ENCODE assay signal across 1 cellular context in the genomic region with DNA sequence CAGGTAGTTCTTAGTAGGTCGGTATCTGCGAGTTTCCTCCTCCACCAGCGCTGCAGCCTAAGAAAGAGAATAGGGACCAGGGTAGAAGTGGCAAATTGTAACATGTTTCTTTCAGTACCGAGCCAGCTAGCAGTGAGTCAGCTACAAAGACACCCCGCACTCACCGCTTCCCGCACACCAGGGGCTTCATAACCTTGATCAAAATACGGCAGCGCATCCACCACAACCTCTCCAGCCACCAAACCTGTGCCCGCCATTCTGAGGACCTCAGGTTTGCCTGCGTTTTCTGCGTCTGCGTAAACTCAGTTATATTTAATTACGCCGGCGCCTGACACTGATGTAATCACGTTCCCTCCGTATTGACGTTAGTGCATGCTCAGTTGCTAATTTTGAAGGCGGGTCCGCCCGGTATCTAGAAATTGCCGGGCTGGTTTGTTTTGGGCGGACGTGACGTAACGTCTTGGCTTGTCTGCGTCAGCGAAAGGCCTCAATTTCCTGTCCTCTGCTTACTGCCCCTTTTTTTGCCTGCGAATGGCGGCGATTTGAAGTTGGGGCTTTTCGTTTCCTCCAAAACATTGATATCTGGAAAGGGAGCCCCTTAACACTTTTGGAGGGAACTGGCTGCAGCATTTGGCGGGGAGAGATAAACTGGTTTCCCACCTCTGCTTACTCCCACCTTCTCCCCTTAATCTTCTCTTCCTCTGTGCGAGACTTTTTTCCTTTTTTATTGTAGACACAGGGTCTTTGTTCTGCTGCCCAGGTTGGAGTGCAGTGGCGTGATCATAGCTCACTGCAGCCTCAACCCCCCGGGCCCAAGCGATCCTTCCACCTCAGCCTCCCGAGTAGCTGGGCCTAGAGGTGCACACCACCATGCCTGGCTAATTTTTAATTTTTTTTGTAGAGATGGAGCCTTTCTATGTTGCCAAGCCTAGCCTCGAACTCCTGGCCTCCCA.
A peak's percentile ranks its signal among the peaks of the same experiment; 100 is the strongest.
TF ChIP-seq lines count a peak whose summit lies in the region.

TSS of gene BCAS2 (minus strand) at position 281 of the 953 bp plus-strand sequence. CDS start at position 257, 24 bp downstream.

TF ChIP-seq in K562, 482 proteins besides CTCF, POLR2A, EP300 and RAD21 (continued from another document and continues in another):
- TF ChIP-seq, protein P1, sequence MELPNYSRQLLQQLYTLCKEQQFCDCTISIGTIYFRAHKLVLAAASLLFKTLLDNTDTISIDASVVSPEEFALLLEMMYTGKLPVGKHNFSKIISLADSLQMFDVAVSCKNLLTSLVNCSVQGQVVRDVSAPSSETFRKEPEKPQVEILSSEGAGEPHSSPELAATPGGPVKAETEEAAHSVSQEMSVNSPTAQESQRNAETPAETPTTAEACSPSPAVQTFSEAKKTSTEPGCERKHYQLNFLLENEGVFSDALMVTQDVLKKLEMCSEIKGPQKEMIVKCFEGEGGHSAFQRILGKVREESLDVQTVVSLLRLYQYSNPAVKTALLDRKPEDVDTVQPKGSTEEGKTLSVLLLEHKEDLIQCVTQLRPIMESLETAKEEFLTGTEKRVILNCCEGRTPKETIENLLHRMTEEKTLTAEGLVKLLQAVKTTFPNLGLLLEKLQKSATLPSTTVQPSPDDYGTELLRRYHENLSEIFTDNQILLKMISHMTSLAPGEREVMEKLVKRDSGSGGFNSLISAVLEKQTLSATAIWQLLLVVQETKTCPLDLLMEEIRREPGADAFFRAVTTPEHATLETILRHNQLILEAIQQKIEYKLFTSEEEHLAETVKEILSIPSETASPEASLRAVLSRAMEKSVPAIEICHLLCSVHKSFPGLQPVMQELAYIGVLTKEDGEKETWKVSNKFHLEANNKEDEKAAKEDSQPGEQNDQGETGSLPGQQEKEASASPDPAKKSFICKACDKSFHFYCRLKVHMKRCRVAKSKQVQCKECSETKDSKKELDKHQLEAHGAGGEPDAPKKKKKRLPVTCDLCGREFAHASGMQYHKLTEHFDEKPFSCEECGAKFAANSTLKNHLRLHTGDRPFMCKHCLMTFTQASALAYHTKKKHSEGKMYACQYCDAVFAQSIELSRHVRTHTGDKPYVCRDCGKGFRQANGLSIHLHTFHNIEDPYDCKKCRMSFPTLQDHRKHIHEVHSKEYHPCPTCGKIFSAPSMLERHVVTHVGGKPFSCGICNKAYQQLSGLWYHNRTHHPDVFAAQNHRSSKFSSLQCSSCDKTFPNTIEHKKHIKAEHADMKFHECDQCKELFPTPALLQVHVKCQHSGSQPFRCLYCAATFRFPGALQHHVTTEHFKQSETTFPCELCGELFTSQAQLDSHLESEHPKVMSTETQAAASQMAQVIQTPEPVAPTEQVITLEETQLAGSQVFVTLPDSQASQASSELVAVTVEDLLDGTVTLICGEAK (IDR thresholded peaks at IDR 0.05) = peak; percentile 97
- TF ChIP-seq, protein P1 (CRISPR knock-in tag; IDR thresholded peaks at IDR 0.05) = no peak
- TF ChIP-seq ZNF79 (CRISPR knock-in tag; IDR thresholded peaks at IDR 0.05; ENCODE audit: low read depth) (peak; percentile 64; the same call in 1 of the 2 replicates), HIVEP1 (CRISPR knock-in tag; IDR thresholded peaks at IDR 0.05) (no peak), ZNF695 (CRISPR knock-in tag; IDR thresholded peaks at IDR 0.05) (no peak), ZNF75A (CRISPR knock-in tag; IDR thresholded peaks at IDR 0.05) (no peak), NFATC3 (IDR thresholded peaks at IDR 0.05) (no peak), ZNF583 (CRISPR knock-in tag; IDR thresholded peaks at IDR 0.05) (0 out of 2 replicates have a peak, but pooled peaks have one; percentile 54), ATF1 (CRISPR knock-in tag; IDR thresholded peaks at IDR 0.05) (peak; percentile 65), ATF1 (tag; IDR thresholded peaks at IDR 0.05) (peak; percentile 99), ZNF232 (CRISPR knock-in tag; IDR thresholded peaks at IDR 0.05) (no peak), KLF6 (CRISPR knock-in tag; IDR thresholded peaks at IDR 0.05; ENCODE audit: borderline replicate concordance) (peak; percentile 71), ETV1 (tag; conservative IDR thresholded peaks at IDR 0.05; ENCODE audit: low read depth) (peak; percentile 79), ZBTB5 (IDR thresholded peaks at IDR 0.05) (no peak), SMARCE1 (IDR thresholded peaks at IDR 0.05) (peak; percentile 19; the same call in 1 of the 2 replicates), NCOR1 (IDR thresholded peaks at IDR 0.05) (no peak; the same call in 1 of the 2 replicates), ADNP (tag; IDR thresholded peaks at IDR 0.05) (no peak), ZC3H11A (IDR thresholded peaks at IDR 0.05; ENCODE audit: low read depth, low read length) (no peak), CBX3 (IDR thresholded peaks at IDR 0.05; ENCODE audit: borderline replicate concordance in 1 of 2, low read length in 2 of 2) (peak in 1 of 2 experiments; percentile 98; a peak in 2 of 3 replicates), SIRT6 (IDR thresholded peaks at IDR 0.05; ENCODE audit: low read depth, low read length) (no peak), ZNF586 (CRISPR knock-in tag; conservative IDR thresholded peaks at IDR 0.05) (no peak), ARNT (IDR thresholded peaks at IDR 0.05) (peak in 1 of 2 experiments; percentile 18; a peak in 2 of 4 replicates), ELF4 (CRISPR knock-in tag; IDR thresholded peaks at IDR 0.05) (no peak; the same call in 1 of the 2 replicates), BCOR (IDR thresholded peaks at IDR 0.05) (no peak), GTF2E2 (tag; IDR thresholded peaks at IDR 0.05) (no peak; the same call in 1 of the 2 replicates), ZNF217 (CRISPR knock-in tag; IDR thresholded peaks at IDR 0.05) (no peak), GABPB2 (CRISPR knock-in tag; conservative IDR thresholded peaks at IDR 0.05) (no peak), PCBP2 (IDR thresholded peaks at IDR 0.05; ENCODE audit: low read depth, low read length, poor library complexity, severe bottlenecking) (no peak), PCBP1 (IDR thresholded peaks at IDR 0.05; ENCODE audit: low read depth, low read length, poor library complexity, severe bottlenecking) (no peak), ZNF124 (CRISPR knock-in tag; IDR thresholded peaks at IDR 0.05) (no peak), ZNF785 (CRISPR knock-in tag; IDR thresholded peaks at IDR 0.05) (no peak)
- TF ChIP-seq, protein P2, sequence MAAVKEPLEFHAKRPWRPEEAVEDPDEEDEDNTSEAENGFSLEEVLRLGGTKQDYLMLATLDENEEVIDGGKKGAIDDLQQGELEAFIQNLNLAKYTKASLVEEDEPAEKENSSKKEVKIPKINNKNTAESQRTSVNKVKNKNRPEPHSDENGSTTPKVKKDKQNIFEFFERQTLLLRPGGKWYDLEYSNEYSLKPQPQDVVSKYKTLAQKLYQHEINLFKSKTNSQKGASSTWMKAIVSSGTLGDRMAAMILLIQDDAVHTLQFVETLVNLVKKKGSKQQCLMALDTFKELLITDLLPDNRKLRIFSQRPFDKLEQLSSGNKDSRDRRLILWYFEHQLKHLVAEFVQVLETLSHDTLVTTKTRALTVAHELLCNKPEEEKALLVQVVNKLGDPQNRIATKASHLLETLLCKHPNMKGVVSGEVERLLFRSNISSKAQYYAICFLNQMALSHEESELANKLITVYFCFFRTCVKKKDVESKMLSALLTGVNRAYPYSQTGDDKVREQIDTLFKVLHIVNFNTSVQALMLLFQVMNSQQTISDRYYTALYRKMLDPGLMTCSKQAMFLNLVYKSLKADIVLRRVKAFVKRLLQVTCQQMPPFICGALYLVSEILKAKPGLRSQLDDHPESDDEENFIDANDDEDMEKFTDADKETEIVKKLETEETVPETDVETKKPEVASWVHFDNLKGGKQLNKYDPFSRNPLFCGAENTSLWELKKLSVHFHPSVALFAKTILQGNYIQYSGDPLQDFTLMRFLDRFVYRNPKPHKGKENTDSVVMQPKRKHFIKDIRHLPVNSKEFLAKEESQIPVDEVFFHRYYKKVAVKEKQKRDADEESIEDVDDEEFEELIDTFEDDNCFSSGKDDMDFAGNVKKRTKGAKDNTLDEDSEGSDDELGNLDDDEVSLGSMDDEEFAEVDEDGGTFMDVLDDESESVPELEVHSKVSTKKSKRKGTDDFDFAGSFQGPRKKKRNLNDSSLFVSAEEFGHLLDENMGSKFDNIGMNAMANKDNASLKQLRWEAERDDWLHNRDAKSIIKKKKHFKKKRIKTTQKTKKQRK (IDR thresholded peaks at IDR 0.05; ENCODE audit: borderline replicate concordance, low read depth, low read length) = no peak
- TF ChIP-seq, protein P3, sequence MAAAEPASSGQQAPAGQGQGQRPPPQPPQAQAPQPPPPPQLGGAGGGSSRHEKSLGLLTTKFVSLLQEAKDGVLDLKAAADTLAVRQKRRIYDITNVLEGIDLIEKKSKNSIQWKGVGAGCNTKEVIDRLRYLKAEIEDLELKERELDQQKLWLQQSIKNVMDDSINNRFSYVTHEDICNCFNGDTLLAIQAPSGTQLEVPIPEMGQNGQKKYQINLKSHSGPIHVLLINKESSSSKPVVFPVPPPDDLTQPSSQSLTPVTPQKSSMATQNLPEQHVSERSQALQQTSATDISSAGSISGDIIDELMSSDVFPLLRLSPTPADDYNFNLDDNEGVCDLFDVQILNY (CRISPR knock-in tag; IDR thresholded peaks at IDR 0.05) = no peak
- TF ChIP-seq, protein P4, sequence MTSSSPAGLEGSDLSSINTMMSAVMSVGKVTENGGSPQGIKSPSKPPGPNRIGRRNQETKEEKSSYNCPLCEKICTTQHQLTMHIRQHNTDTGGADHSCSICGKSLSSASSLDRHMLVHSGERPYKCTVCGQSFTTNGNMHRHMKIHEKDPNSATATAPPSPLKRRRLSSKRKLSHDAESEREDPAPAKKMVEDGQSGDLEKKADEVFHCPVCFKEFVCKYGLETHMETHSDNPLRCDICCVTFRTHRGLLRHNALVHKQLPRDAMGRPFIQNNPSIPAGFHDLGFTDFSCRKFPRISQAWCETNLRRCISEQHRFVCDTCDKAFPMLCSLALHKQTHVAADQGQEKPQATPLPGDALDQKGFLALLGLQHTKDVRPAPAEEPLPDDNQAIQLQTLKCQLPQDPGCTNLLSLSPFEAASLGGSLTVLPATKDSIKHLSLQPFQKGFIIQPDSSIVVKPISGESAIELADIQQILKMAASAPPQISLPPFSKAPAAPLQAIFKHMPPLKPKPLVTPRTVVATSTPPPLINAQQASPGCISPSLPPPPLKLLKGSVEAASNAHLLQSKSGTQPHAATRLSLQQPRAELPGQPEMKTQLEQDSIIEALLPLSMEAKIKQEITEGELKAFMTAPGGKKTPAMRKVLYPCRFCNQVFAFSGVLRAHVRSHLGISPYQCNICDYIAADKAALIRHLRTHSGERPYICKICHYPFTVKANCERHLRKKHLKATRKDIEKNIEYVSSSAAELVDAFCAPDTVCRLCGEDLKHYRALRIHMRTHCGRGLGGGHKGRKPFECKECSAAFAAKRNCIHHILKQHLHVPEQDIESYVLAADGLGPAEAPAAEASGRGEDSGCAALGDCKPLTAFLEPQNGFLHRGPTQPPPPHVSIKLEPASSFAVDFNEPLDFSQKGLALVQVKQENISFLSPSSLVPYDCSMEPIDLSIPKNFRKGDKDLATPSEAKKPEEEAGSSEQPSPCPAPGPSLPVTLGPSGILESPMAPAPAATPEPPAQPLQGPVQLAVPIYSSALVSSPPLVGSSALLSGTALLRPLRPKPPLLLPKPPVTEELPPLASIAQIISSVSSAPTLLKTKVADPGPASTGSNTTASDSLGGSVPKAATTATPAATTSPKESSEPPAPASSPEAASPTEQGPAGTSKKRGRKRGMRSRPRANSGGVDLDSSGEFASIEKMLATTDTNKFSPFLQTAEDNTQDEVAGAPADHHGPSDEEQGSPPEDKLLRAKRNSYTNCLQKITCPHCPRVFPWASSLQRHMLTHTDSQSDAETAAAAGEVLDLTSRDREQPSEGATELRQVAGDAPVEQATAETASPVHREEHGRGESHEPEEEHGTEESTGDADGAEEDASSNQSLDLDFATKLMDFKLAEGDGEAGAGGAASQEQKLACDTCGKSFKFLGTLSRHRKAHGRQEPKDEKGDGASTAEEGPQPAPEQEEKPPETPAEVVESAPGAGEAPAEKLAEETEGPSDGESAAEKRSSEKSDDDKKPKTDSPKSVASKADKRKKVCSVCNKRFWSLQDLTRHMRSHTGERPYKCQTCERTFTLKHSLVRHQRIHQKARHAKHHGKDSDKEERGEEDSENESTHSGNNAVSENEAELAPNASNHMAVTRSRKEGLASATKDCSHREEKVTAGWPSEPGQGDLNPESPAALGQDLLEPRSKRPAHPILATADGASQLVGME (CRISPR knock-in tag; IDR thresholded peaks at IDR 0.05) = no peak
